ENCODE assay signal across 31 cellular contexts in genomic region chr12:125561-125960, GRCh38. TPM values are rescaled to one million over a fixed set of nuclear protein-coding genes. Genes with fewer than 3 reads are reported as not detected.
DNase-seq lines count a peak whose midpoint lies in the region; ATAC-seq, FAIRE-seq and TF ChIP-seq lines count a peak whose summit lies in the region.
"Had no signal": no experiment of that assay in that cellular context is flagged by ENCODE, and none has a peak within 500 bp of the region (broad histone marks: within the 10 kb centered on the region; RNA-seq: fewer than 3 reads in every experiment).

No MANE protein-coding gene starts in this region.

- H3K27me3 ChIP-seq in H7 (ENCODE audit: control insufficient read depth, insufficient read depth, low read length): no peaks in the 10 kb centered on the region
- peaks cover 0 to 27% (median 2%) of the 10 kb centered on the region in 3 experiments for H3K27me3 ChIP-seq in neuronal stem cell (ENCODE audit: control insufficient read depth in 3 of 3, insufficient read depth in 3 of 3, low read depth in 1 of 3, low read length in 3 of 3)
- no peaks in the 10 kb centered on the region for H3K27me3 ChIP-seq in dorsolateral prefrontal cortex
- H3K27me3 ChIP-seq: BE2C, BLaER1 had no signal

- no peak for ATAC-seq in Right ventricle myocardium superior (ENCODE audit: poor library complexity)
- ATAC-seq in activated CD8-positive, alpha-beta memory T cell treated with anti-CD3 and anti-CD28 coated beads, Interleukin-2, amount 10 ng/mL, durations not matched to agents 7 days and 5 days: no peak
- ATAC-seq: GM12878 had no signal

- no peak for FAIRE-seq in kidney (lab: Jason Lieb, UNC)
- FAIRE-seq: A204.1, GM12878, GM12892, GM18507 had no signal

- H2AK5ac ChIP-seq in neuronal stem cell (ENCODE audit: low read depth, low read length): peak overlapping the region; percentile 58

- CTCF ChIA-PET in HEK293 (lab: Yijun Ruan, JAX): interaction anchor here (1.2 kb wide), 1 partner anchor 64 kb away, joined by 3 read pairs; no protein-coding TSS in a partner anchor
- CTCF ChIA-PET in activated CD8-positive, alpha-beta memory T cell treated with anti-CD3 and anti-CD28 coated beads, Interleukin-2, amount 10 ng/mL, durations not matched to agents 7 days and 5 days (lab: Charles Lee): no interaction called here

- H4K8ac ChIP-seq in neuronal stem cell (ENCODE audit: low read depth, low read length): no peak overlapping the region

- no peak overlapping the region for H3K27ac Mint-ChIP-seq in activated CD8-positive, alpha-beta memory T cell treated with anti-CD3 and anti-CD28 coated beads, Interleukin-2, amount 10 ng/mL, durations not matched to agents 7 days and 5 days
- H3K27ac Mint-ChIP-seq: CD4-positive, alpha-beta memory T cell had no signal

- peak overlapping the region; percentile 56 for H3K23ac ChIP-seq in neuronal stem cell (ENCODE audit: low read depth, low read length, poor library complexity)

- no peak overlapping the region for H2BK12ac ChIP-seq in neuronal stem cell (ENCODE audit: low read length)

- no peaks in the 10 kb centered on the region for H3K36me3 Mint-ChIP-seq in activated CD8-positive, alpha-beta memory T cell treated with anti-CD3 and anti-CD28 coated beads, Interleukin-2, amount 10 ng/mL, durations not matched to agents 7 days and 5 days
- H3K36me3 Mint-ChIP-seq: CD14-positive monocyte; CD4-positive, alpha-beta memory T cell; CD4-positive, CD25-positive, alpha-beta regulatory T cell; CD8-positive, alpha-beta memory T cell had no signal

- WGBS in neuronal stem cell (ENCODE audit: extremely low coverage in 2 of 2, insufficient read length in 2 of 2, insufficient replicate concordance in 1 of 2), 2 donors: no CpG with 5 or more reads among the region's 24 CpGs

- H3K4me1 ChIP-seq in HEK293 (ENCODE audit: control insufficient read depth, insufficient read depth, low read length): no peaks in the 10 kb centered on the region
- H3K4me1 ChIP-seq in kidney (ENCODE audit: control insufficient read depth in 1 of 2, insufficient read depth in 1 of 2, low read depth in 1 of 2, low read length in 2 of 2): no peaks in the 10 kb centered on the region
- peaks cover 0 to 3% of the 10 kb centered on the region in 2 donors for H3K4me1 ChIP-seq in neuronal stem cell (ENCODE audit: control insufficient read depth in 2 of 2, insufficient read depth in 1 of 2, low read depth in 1 of 2, low read length in 2 of 2)
- H3K4me1 ChIP-seq: BE2C had no signal

- DNase-seq in H7: peak; percentile 57
- peak; percentile 63 for DNase-seq in kidney
- no peak for DNase-seq in neuronal stem cell (ENCODE audit: low spot score)
- DNase-seq in Right ventricle myocardium superior: no peak
- no peak for DNase-seq in activated CD8-positive, alpha-beta memory T cell treated with anti-CD3 and anti-CD28 coated beads, Interleukin-2, amount 10 ng/mL, durations not matched to agents 7 days and 5 days
- DNase-seq in dorsolateral prefrontal cortex: no peak
- no peak for DNase-seq in islet precursor cell
- DNase-seq: 8988T; ACHN; BE2C; C1 segment of cervical spinal cord; CD4-positive, alpha-beta memory T cell; CD4-positive, CD25-positive, alpha-beta regulatory T cell; CD8-positive, alpha-beta memory T cell; COR-L47; DMS 273 treated with DMSO at 0.1 percent for 48 hours; DMS153; DMS53; DMS79; DND-41; EL; GDM1 had no signal

- no peaks in the 10 kb centered on the region for H3K36me3 ChIP-seq in H7 (replicated peaks; ENCODE audit: control insufficient read depth, insufficient read depth, low read length)
- H3K36me3 ChIP-seq in HEK293 (ENCODE audit: control insufficient read depth in 2 of 2, insufficient read depth in 1 of 2, low read length in 2 of 2): no peaks in the 10 kb centered on the region
- no peaks in the 10 kb centered on the region for H3K36me3 ChIP-seq in kidney (ENCODE audit: control insufficient read depth in 1 of 2, insufficient read depth in 2 of 2, low read length in 2 of 2)
- H3K36me3 ChIP-seq in neuronal stem cell (replicated peaks in 1 of 2; ENCODE audit: control insufficient read depth in 2 of 2, insufficient read depth in 2 of 2, low read length in 2 of 2): no peaks in the 10 kb centered on the region
- H3K36me3 ChIP-seq: BE2C, BLaER1 had no signal

- H4K91ac ChIP-seq in neuronal stem cell (ENCODE audit: low read depth, low read length, poor library complexity): peak overlapping the region; percentile 27

- H3K27me3 Mint-ChIP-seq in activated CD8-positive, alpha-beta memory T cell treated with anti-CD3 and anti-CD28 coated beads, Interleukin-2, amount 10 ng/mL, durations not matched to agents 7 days and 5 days: peaks cover 4% of the 10 kb centered on the region

- no peaks in the 10 kb centered on the region for H3K9me3 ChIP-seq in HEK293 (ENCODE audit: control insufficient read depth, insufficient read depth, low read depth, low read length)
- no peaks in the 10 kb centered on the region for H3K9me3 ChIP-seq in kidney (ENCODE audit: control insufficient read depth in 1 of 2, low read length in 2 of 2)
- no peaks in the 10 kb centered on the region for H3K9me3 ChIP-seq in neuronal stem cell (replicated peaks in 1 of 2; ENCODE audit: control insufficient read depth in 2 of 2, insufficient read depth in 1 of 2, low read depth in 1 of 2, low read length in 2 of 2)
- H3K9me3 ChIP-seq: BE2C, BLaER1 had no signal

- intact Hi-C loops in kidney (cut with DNase I): no loop called here
- intact Hi-C loops in Right ventricle myocardium superior (cut with DNase I): no loop called here
- intact Hi-C loops in dorsolateral prefrontal cortex (cut with DNase I): no loop called here

- H2BK120ac ChIP-seq in neuronal stem cell (ENCODE audit: low read depth, low read length): no peak overlapping the region

- POLR2A ChIA-PET in HEK293 (lab: Yijun Ruan, JAX): no interaction called here

- TF ChIP-seq CTCF in HEK293 (tag by site-specific recombination; IDR thresholded peaks at IDR 0.05): no peak
- no peak for TF ChIP-seq CTCF in kidney (IDR thresholded peaks at IDR 0.05; ENCODE audit: borderline replicate concordance, extremely low read depth, insufficient read depth)
- no peak for TF ChIP-seq CTCF in dorsolateral prefrontal cortex (IDR thresholded peaks at IDR 0.05 in 54 of 56, conservative IDR thresholded peaks at IDR 0.05 in 2 of 56; ENCODE audit: low read depth in 1 of 56, partially characterized antibody in 56 of 56)

- H3K27ac ChIP-seq in HEK293 (ENCODE audit: extremely low read depth, low read depth, low read length) (no peak overlapping the region), kidney (ENCODE audit: low read depth in 2 of 2, low read length in 2 of 2) (no peak overlapping the region), neuronal stem cell (replicated peaks; ENCODE audit: low read length) (no peak overlapping the region), dorsolateral prefrontal cortex (no peak overlapping the region)
- H3K27ac ChIP-seq: BLaER1 had no signal

- no peaks in the 10 kb centered on the region for H3K4me1 Mint-ChIP-seq in activated CD8-positive, alpha-beta memory T cell treated with anti-CD3 and anti-CD28 coated beads, Interleukin-2, amount 10 ng/mL, durations not matched to agents 7 days and 5 days
- H3K4me1 Mint-ChIP-seq: CD4-positive, alpha-beta memory T cell; CD4-positive, CD25-positive, alpha-beta regulatory T cell; CD8-positive, alpha-beta memory T cell had no signal

- H3K79me1 ChIP-seq in neuronal stem cell (ENCODE audit: low read depth, low read length): no peaks in the 10 kb centered on the region

- H3K4me2 ChIP-seq in neuronal stem cell (ENCODE audit: insufficient read depth, low read length, poor library complexity, severe bottlenecking): no peak overlapping the region
- H3K4me2 ChIP-seq: BLaER1 had no signal

- H3K4ac ChIP-seq in neuronal stem cell (ENCODE audit: low read length): peak overlapping the region; percentile 18

- no peak overlapping the region for H2BK5ac ChIP-seq in neuronal stem cell (ENCODE audit: low read length)

- no peak overlapping the region for H2BK15ac ChIP-seq in neuronal stem cell (ENCODE audit: low read length)

- no peaks in the 10 kb centered on the region for H3K9me3 Mint-ChIP-seq in activated CD8-positive, alpha-beta memory T cell treated with anti-CD3 and anti-CD28 coated beads, Interleukin-2, amount 10 ng/mL, durations not matched to agents 7 days and 5 days (ENCODE audit: low read depth)

- no peak overlapping the region for H2AFZ ChIP-seq in neuronal stem cell (ENCODE audit: low read length)

- H3K18ac ChIP-seq in neuronal stem cell (ENCODE audit: low read length): peak overlapping the region; percentile 41

- H3K9ac ChIP-seq in kidney (ENCODE audit: low read length in 2 of 2): no peak overlapping the region
- peak overlapping the region; percentile 22 for H3K9ac ChIP-seq in neuronal stem cell (ENCODE audit: low read depth, low read length, poor library complexity)
- H3K9ac ChIP-seq: BLaER1 had no signal

- peak overlapping the region; percentile 57 for H3K14ac ChIP-seq in neuronal stem cell (ENCODE audit: low read length)

- no peak overlapping the region for H3K4me3 ChIP-seq in H7 (ENCODE audit: insufficient read depth, low read depth, low read length)
- H3K4me3 ChIP-seq in HEK293 (ENCODE audit: low read depth, low read length): no peak overlapping the region
- H3K4me3 ChIP-seq in kidney (ENCODE audit: low read length in 2 of 2): no peak overlapping the region
- H3K4me3 ChIP-seq in neuronal stem cell (ENCODE audit: low read length in 2 of 2): no peak overlapping the region
- H3K4me3 ChIP-seq in dorsolateral prefrontal cortex: no peak overlapping the region
- H3K4me3 ChIP-seq: BLaER1, GM12878 had no signal

- no peak overlapping the region for H3K4me3 Mint-ChIP-seq in activated CD8-positive, alpha-beta memory T cell treated with anti-CD3 and anti-CD28 coated beads, Interleukin-2, amount 10 ng/mL, durations not matched to agents 7 days and 5 days
- H3K4me3 Mint-ChIP-seq: CD14-positive monocyte; CD4-positive, alpha-beta memory T cell; CD4-positive, CD25-positive, alpha-beta regulatory T cell; CD8-positive, alpha-beta memory T cell had no signal

TF ChIP-seq in HEK293, 187 proteins besides CTCF, POLR2A, EP300 and RAD21:
- TF ChIP-seq EGR2 (tag by site-specific recombination; IDR thresholded peaks at IDR 0.05; ENCODE audit: low read depth) (peak; percentile 18; the same call in 1 of the 2 replicates), ZFHX2 (tag by site-specific recombination; conservative IDR thresholded peaks at IDR 0.05) (peak; percentile 36), BCL11B (tag by site-specific recombination; IDR thresholded peaks at IDR 0.05; ENCODE audit: low read depth) (no peak), GLIS2 (tag by site-specific recombination; IDR thresholded peaks at IDR 0.05) (peak; percentile 37; the same call in 1 of the 2 replicates)

RNA-seq across cellular contexts. Expression of gene IQSEC3, which starts 59.0 kb away (rescaled TPM):
- 0.45 and 0.81 TPM in 2 replicates for total RNA-seq in H7 (2014; rRNA removed; shearing (Covaris generic))
- total RNA-seq in kidney: 1.4 TPM
- polyA plus RNA-seq in kidney (ENCODE audit: insufficient read depth, low read depth, low replicate concordance): 6.9 TPM
- polyA plus RNA-seq in neuronal stem cell (2013, experiment 1 of 2): 3.1 TPM
- 3.7 TPM for polyA plus RNA-seq in neuronal stem cell (2013, experiment 2 of 2)
- 1.5 TPM for total RNA-seq in Right ventricle myocardium superior
- 1 to 10 TPM; 2.0 to 2.2 TPM for total RNA-seq in activated CD8-positive, alpha-beta memory T cell treated with anti-CD3 and anti-CD28 coated beads, Interleukin-2, amount 10 ng/mL, durations not matched to agents 7 days and 5 days
- 100 to 1,000 TPM in 87 of 120 experiments, 10 to 100 TPM in 33; 36.5 to 178 (median 118) TPM for total RNA-seq in dorsolateral prefrontal cortex
- total RNA-seq: A673, G401, GM12878 had no signal
- polyA plus RNA-seq: CD14-positive monocyte; CD4-positive, alpha-beta memory T cell; CD8-positive, alpha-beta memory T cell; GM12878 had no signal

Comparison
In these comparisons a context has a peak if more than half of its experiments do, and no peak if none do; other contexts are left out.
1. DNase-seq: peak in H7 (single experiment) and kidney (single experiment); none in neuronal stem cell (single experiment), Right ventricle myocardium superior (single experiment), activated CD8-positive, alpha-beta memory T cell treated with anti-CD3 and anti-CD28 coated beads, Interleukin-2, amount 10 ng/mL, durations not matched to agents 7 days and 5 days (single experiment), dorsolateral prefrontal cortex (0 of 10) and islet precursor cell (single experiment).
2. RNA of gene IQSEC3, which starts 59.0 kb away (total RNA-seq): 36.5 to 178 TPM in dorsolateral prefrontal cortex; 2.0 to 2.2 TPM in activated CD8-positive, alpha-beta memory T cell treated with anti-CD3 and anti-CD28 coated beads, Interleukin-2, amount 10 ng/mL, durations not matched to agents 7 days and 5 days, 1.5 TPM in Right ventricle myocardium superior (single experiment), 1.4 TPM in kidney (single experiment) and 0.45 to 0.81 TPM in H7; every median in the first group is over 10 times any median in the second.